In the genomic region with DNA sequence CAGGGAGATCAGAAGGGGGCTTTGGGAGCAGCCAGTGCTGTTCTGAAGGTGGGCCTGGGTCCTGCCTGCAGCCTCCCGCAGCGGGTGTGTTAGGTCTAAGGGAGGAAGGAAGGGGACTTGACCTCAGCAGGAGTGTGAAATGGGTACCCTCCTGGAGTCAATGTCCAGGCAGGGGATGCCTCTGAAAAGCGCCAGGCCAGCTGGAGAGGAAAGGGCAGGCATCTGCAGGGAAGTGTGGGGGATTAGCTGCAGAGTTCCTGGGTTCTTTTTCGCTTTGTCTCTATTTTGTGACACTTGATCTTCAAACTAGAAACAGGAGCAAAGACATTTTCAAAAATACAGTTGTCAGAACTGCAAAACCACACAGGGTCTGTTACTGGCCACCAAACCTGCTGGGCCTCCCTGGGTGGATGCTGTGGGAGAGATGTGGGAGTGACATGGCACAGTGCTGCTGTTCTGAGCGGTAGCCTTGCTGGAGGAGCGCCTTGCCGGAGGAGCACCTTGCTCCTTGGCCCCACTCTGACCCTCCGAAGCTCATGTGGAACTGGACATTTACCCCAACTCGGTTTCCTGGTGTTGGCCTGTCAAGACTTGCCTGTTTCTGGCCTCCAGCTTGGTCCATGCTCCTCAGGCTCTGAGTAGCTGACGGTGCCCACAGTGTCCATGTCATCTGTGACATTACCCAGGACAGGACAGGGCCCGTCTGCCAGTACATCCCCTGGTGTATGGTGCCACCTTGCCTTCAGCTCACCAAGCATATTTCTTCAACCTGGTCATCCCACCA, we compare ENCODE assay signal across 11 cellular contexts. TPM values are rescaled to one million over a fixed set of nuclear protein-coding genes. Genes with fewer than 3 reads are reported as not detected.
DNase-seq lines count a peak whose midpoint lies in the region; ATAC-seq and TF ChIP-seq lines count a peak whose summit lies in the region.
"Had no signal": no experiment of that assay in that cellular context is flagged by ENCODE, and none has a peak within 500 bp of the region (broad histone marks: within the 10 kb centered on the region; RNA-seq: fewer than 3 reads in every experiment).

No MANE protein-coding gene starts in this region.

- H3K4me1 ChIP-seq in SK-N-SH (ENCODE audit: control insufficient read depth in 1 of 2, insufficient read depth in 2 of 2, low read depth in 1 of 2, low read length in 1 of 2): peaks cover 35 to 79% of the 10 kb centered on the region in 2 experiments
- H3K4me1 ChIP-seq in subcutaneous abdominal adipose tissue (ENCODE audit: control insufficient read depth in 5 of 5, insufficient read depth in 5 of 5, low read length in 5 of 5): peaks cover 22 to 55% (median 48%) of the 10 kb centered on the region in 5 donors

- peaks cover 44% of the 10 kb centered on the region for H3K4me1 Mint-ChIP-seq in activated naive CD8-positive, alpha-beta T cell treated with anti-CD3 and anti-CD28 coated beads, Interleukin-2, amount 50 U/mL, for 24 hours

- ATAC-seq in SK-N-SH treated with all-trans-retinoic acid at 6 μM for 48 hours (no peak), HG03039 (IDR thresholded peaks at IDR 0.05; ENCODE audit: unreplicated experiment) (no peak), GM21360 (IDR thresholded peaks at IDR 0.05; ENCODE audit: unreplicated experiment) (no peak)
- ATAC-seq in activated naive CD8-positive, alpha-beta T cell treated with anti-CD3 and anti-CD28 coated beads, Interleukin-2, amount 50 U/mL, for 24 hours: no peak
- ATAC-seq: left colon had no signal

- no peak overlapping the region for H2AFZ ChIP-seq in SK-N-SH (ENCODE audit: low read depth)

- no peaks in the 10 kb centered on the region for H3K27me3 ChIP-seq in SK-N-SH (ENCODE audit: insufficient read depth)
- no peaks in the 10 kb centered on the region for H3K27me3 ChIP-seq in layer of hippocampus (ENCODE audit: control insufficient read depth, insufficient read depth, low read length)
- H3K27me3 ChIP-seq in subcutaneous abdominal adipose tissue (ENCODE audit: control insufficient read depth in 5 of 5, insufficient read depth in 4 of 5, low read length in 5 of 5): no peaks in the 10 kb centered on the region

- CTCF ChIA-PET in SK-N-SH (lab: Yijun Ruan, JAX): interaction anchor here (0.9 to 4.3 kb wide), 4 partner anchors 24 to 48 kb away, joined by 4 to 30 read pairs (median 6); partner anchors contain the start of gene MED15

- 81% methylated on average over 7 of the region's 11 CpGs for WGBS in SK-N-SH (ENCODE audit: low lambda C conversion rate)

- no peaks in the 10 kb centered on the region for H3K9me2 ChIP-seq in SK-N-SH

- H3K9me3 ChIP-seq in SK-N-SH (no peaks in the 10 kb centered on the region), subcutaneous abdominal adipose tissue (ENCODE audit: control insufficient read depth in 5 of 5, low read length in 5 of 5) (no peaks in the 10 kb centered on the region)

- no peak overlapping the region for H3K4me3 ChIP-seq in SK-N-SH (ENCODE audit: low read depth in 2 of 2, low read length in 1 of 2)
- no peak overlapping the region for H3K4me3 ChIP-seq in subcutaneous abdominal adipose tissue (ENCODE audit: low read depth in 1 of 5, low read length in 5 of 5)

- H3K36me3 ChIP-seq in SK-N-SH (replicated peaks in 1 of 2; ENCODE audit: control insufficient read depth in 1 of 2, insufficient read depth in 2 of 2, low read length in 1 of 2): peaks cover 14 to 24% of the 10 kb centered on the region in 2 experiments
- H3K36me3 ChIP-seq in subcutaneous abdominal adipose tissue (ENCODE audit: control insufficient read depth in 5 of 5, insufficient read depth in 5 of 5, low read length in 5 of 5): peaks cover 0 to 37% (median 17%) of the 10 kb centered on the region in 5 donors

- H4K20me1 ChIP-seq in SK-N-SH (ENCODE audit: insufficient read depth): peaks cover 29% of the 10 kb centered on the region

- H3K4me2 ChIP-seq in SK-N-SH: peak overlapping the region; percentile 71

- H3K79me2 ChIP-seq in SK-N-SH (ENCODE audit: insufficient read depth): peaks cover 85% of the 10 kb centered on the region

- TF ChIP-seq RAD21 in SK-N-SH (IDR thresholded peaks at IDR 0.05; ENCODE audit: low read length): peak; percentile 52

- peak overlapping the region; percentile 95 to 96 for H3K27ac ChIP-seq in SK-N-SH (ENCODE audit: low read depth in 2 of 2, low read length in 1 of 2)
- H3K27ac ChIP-seq in layer of hippocampus (ENCODE audit: low read depth, low read length): peak overlapping the region; percentile 53
- H3K27ac ChIP-seq in subcutaneous abdominal adipose tissue (ENCODE audit: low read depth, low read length): peak overlapping the region; percentile 88
- H3K27ac ChIP-seq: 22Rv1 had no signal

- no peak for TF ChIP-seq CTCF in SK-N-SH (IDR thresholded peaks at IDR 0.05)

- peak overlapping the region; percentile 75; the same call in 1 of the 2 replicates for H3K9ac ChIP-seq in SK-N-SH
- H3K9ac ChIP-seq in subcutaneous abdominal adipose tissue (ENCODE audit: low read length in 5 of 5): peak overlapping the region in 2 of 5 donors; percentile 32 to 46

- DNase-seq in SK-N-SH: peak; percentile 50
- DNase-seq in activated naive CD8-positive, alpha-beta T cell treated with anti-CD3 and anti-CD28 coated beads, Interleukin-2, amount 50 U/mL, for 24 hours: no peak
- no peak for DNase-seq in nucleus accumbens (lab: John Stamatoyannopoulos, UW)
- DNase-seq: activated CD4-positive, CD25-positive, alpha-beta regulatory T cell treated with anti-CD3 and anti-CD28 coated beads, Interleukin-2, amount 50 U/mL, for 72 hours; left colon had no signal

- H3F3A ChIP-seq in SK-N-SH (replicated peaks; ENCODE audit: insufficient read depth): peaks cover 40% of the 10 kb centered on the region

- peaks cover 28% of the 10 kb centered on the region for H3K36me3 Mint-ChIP-seq in activated naive CD8-positive, alpha-beta T cell treated with anti-CD3 and anti-CD28 coated beads, Interleukin-2, amount 50 U/mL, for 24 hours (ENCODE audit: low read depth)

- no peaks in the 10 kb centered on the region for H3K9me3 Mint-ChIP-seq in activated naive CD8-positive, alpha-beta T cell treated with anti-CD3 and anti-CD28 coated beads, Interleukin-2, amount 50 U/mL, for 24 hours

- H3K27me3 Mint-ChIP-seq in activated naive CD8-positive, alpha-beta T cell treated with anti-CD3 and anti-CD28 coated beads, Interleukin-2, amount 50 U/mL, for 24 hours: no peaks in the 10 kb centered on the region

- H3K27ac Mint-ChIP-seq in activated naive CD8-positive, alpha-beta T cell treated with anti-CD3 and anti-CD28 coated beads, Interleukin-2, amount 50 U/mL, for 24 hours: peak overlapping the region; percentile 50

- no peak; a peak in 1 of 4 replicates for TF ChIP-seq EP300 in SK-N-SH (IDR thresholded peaks at IDR 0.05; ENCODE audit: borderline replicate concordance in 1 of 2, low read depth in 1 of 2, low read length in 1 of 2)

- POLR2A ChIA-PET in SK-N-SH (lab: Yijun Ruan, JAX): interaction anchor here (1.0 to 1.1 kb wide), 2 partner anchors 24 to 30 kb away, joined by 3 read pairs; no protein-coding TSS in a partner anchor

- H3K4me3 Mint-ChIP-seq in activated naive CD8-positive, alpha-beta T cell treated with anti-CD3 and anti-CD28 coated beads, Interleukin-2, amount 50 U/mL, for 24 hours: no peak overlapping the region

TF ChIP-seq in SK-N-SH, 30 proteins besides CTCF, POLR2A, EP300 and RAD21:
- no peak for TF ChIP-seq MEF2A (IDR thresholded peaks at IDR 0.05; ENCODE audit: borderline replicate concordance, low read depth)
- peak; percentile 72; the same call in 1 of the 2 replicates for TF ChIP-seq MXI1 (IDR thresholded peaks at IDR 0.05; ENCODE audit: low read depth, low read length)

TF ChIP-seq in SK-N-SH treated with all-trans-retinoic acid at 6 μM for 48 hours, 23 proteins besides CTCF, POLR2A, EP300 and RAD21 (continues in another document):
- TF ChIP-seq CREB5 (CRISPR knock-in tag; IDR thresholded peaks at IDR 0.05; ENCODE audit: low read depth) (no peak), POU6F1 (CRISPR knock-in tag; IDR thresholded peaks at IDR 0.05; ENCODE audit: borderline replicate concordance, low read depth) (no peak), ZNF565 (CRISPR knock-in tag; conservative IDR thresholded peaks at IDR 0.05; ENCODE audit: low read depth) (no peak), ISL1 (CRISPR knock-in tag; IDR thresholded peaks at IDR 0.05) (no peak), ZFP30 (CRISPR knock-in tag; IDR thresholded peaks at IDR 0.05) (no peak), ZNF8 (CRISPR knock-in tag; IDR thresholded peaks at IDR 0.05) (no peak), TCF4 (CRISPR knock-in tag; IDR thresholded peaks at IDR 0.05; ENCODE audit: borderline replicate concordance) (no peak), TOX (CRISPR knock-in tag; IDR thresholded peaks at IDR 0.05; ENCODE audit: borderline replicate concordance) (no peak), ZNF70 (CRISPR knock-in tag; IDR thresholded peaks at IDR 0.05) (no peak), ARNTL (CRISPR knock-in tag; IDR thresholded peaks at IDR 0.05; ENCODE audit: borderline replicate concordance, low read depth) (no peak)

RNA-seq across cellular contexts. Expression of gene MED15, which starts 25.9 kb away (rescaled TPM):
- polyA plus RNA-seq in SK-N-SH (2012; rRNA removed): 36.0 and 45.1 TPM in 2 replicates
- polyA plus RNA-seq in SK-N-SH (2012; cell fraction: cytosol; rRNA removed): 20.6 and 30.1 TPM in 2 replicates
- 186 and 205 TPM in 2 replicates for polyA plus RNA-seq in SK-N-SH (2012; cell fraction: nucleus; rRNA removed)

RNA-seq across cellular contexts. Expression of gene KLHL22, which starts 37.7 kb away (rescaled TPM):
- 26.5 and 29.8 TPM in 2 replicates for polyA plus RNA-seq in SK-N-SH (2012; rRNA removed)
- 9.3 and 17.3 TPM in 2 replicates for polyA plus RNA-seq in SK-N-SH (2012; cell fraction: cytosol; rRNA removed)
- 56.9 and 66.8 TPM in 2 replicates for polyA plus RNA-seq in SK-N-SH (2012; cell fraction: nucleus; rRNA removed)
